18 cellular contexts compared by ENCODE assay signal in the genomic region with DNA sequence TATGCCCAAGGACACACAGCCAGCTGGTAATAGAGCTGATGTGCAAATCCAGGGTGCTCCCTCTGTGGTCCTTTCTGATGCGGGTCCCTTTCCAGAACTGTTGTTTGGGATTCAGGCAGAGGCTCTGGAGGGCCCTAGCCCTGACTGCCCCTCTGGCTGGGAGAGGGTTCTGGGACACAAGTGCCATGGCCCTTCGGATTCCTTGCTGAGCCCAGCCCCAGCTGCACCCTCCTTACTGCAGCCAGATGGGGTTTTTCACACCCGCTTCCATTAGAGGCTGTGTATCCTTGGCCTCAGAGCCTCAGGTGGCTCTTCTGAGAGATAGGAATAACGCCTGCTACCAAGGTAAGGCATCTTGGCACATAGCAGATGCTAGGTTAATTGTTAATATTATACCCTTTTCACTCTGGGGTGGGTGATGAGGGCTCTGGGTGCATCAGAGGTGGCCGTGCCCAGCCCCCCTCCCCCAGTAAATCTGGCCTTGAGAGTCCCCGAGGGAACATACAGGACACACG.
A peak's percentile ranks its signal among the peaks of the same experiment; 100 is the strongest.
DNase-seq lines count a peak whose midpoint lies in the region; ATAC-seq and TF ChIP-seq lines count a peak whose summit lies in the region.
"Had no signal": no experiment of that assay in that cellular context is flagged by ENCODE, and none has a peak within 500 bp of the region (broad histone marks: within the 10 kb centered on the region; RNA-seq: fewer than 3 reads in every experiment).

No MANE protein-coding gene starts in this region.

- H3K9me3 ChIP-seq in osteoblast (ENCODE audit: low read depth, low read length), result no peaks in the 10 kb centered on the region
- H3K9me3 ChIP-seq: SJSA1 had no signal

- H3K27me3 ChIP-seq in osteoblast (ENCODE audit: insufficient read depth, low read length), result peaks cover 11% of the 10 kb centered on the region
- peaks cover 16% of the 10 kb centered on the region for H3K27me3 ChIP-seq in foreskin keratinocyte

- no peak overlapping the region for H3K27ac ChIP-seq in coronary artery
- H3K27ac ChIP-seq in osteoblast (ENCODE audit: low read depth, low read length), result no peak overlapping the region
- no peak overlapping the region for H3K27ac ChIP-seq in foreskin keratinocyte
- H3K27ac ChIP-seq: C4-2B, RWPE1, SJSA1 had no signal

- no peaks in the 10 kb centered on the region for H3K79me2 ChIP-seq in osteoblast (ENCODE audit: insufficient read depth, low read length)

- no peaks in the 10 kb centered on the region for H3K36me3 ChIP-seq in osteoblast (ENCODE audit: insufficient read depth, low read length)
- H3K36me3 ChIP-seq: SJSA1 had no signal

- ATAC-seq in HG02623 (IDR thresholded peaks at IDR 0.05; ENCODE audit: unreplicated experiment), result no peak
- no peak for ATAC-seq in foreskin keratinocyte

- H2AFZ ChIP-seq in osteoblast (ENCODE audit: low read length), result peak overlapping the region; percentile 98

- TF ChIP-seq CTCF in coronary artery (IDR thresholded peaks at IDR 0.05) (no peak), osteoblast (IDR thresholded peaks at IDR 0.05; ENCODE audit: extremely low read depth, low read depth, low read length) (no peak), foreskin keratinocyte (conservative IDR thresholded peaks at IDR 0.05) (no peak)

- DNase-seq in activated effector memory CD4-positive, alpha-beta T cell treated with anti-CD3 and anti-CD28 coated beads, Interleukin-2, amount 50 U/mL, for 16 hours, result peak; percentile 41
- no peak for DNase-seq in activated effector memory CD4-positive, alpha-beta T cell treated with Interleukin-2 at 50 U/mL for 16 hours
- peak; percentile 41 for DNase-seq in coronary artery (ENCODE audit: low spot score)
- DNase-seq in osteoblast (ENCODE audit: insufficient read length, low spot score, missing footprints), result no peak
- no peak for DNase-seq in NK-92 treated with Interleukin-12 subunit alpha and Interleukin-12 subunit beta, amount 100 ng/mL, for 24 hours (lab: John Stamatoyannopoulos, UW)
- DNase-seq in activated CD4-positive, alpha-beta T cell treated with anti-CD3 and anti-CD28 coated beads, Interleukin-2, amount 50 U/mL, for 1 hour, result no peak
- DNase-seq in foreskin keratinocyte, result no peak
- DNase-seq: COR-L47, NCI-H1105, NCI-H1694, NCI-H2107, NCI-H2227 treated with DMSO at 0.1 percent for 48 hours, NCI-H526 treated with DMSO at 0.1 percent for 48 hours, OCI-M1 had no signal

- H3K4me2 ChIP-seq in osteoblast (ENCODE audit: insufficient read depth, low read length), result peak overlapping the region; percentile 82

- H4K20me1 ChIP-seq in osteoblast (ENCODE audit: insufficient read depth, low read length), result no peaks in the 10 kb centered on the region

- H3K4me3 ChIP-seq in coronary artery, result no peak overlapping the region
- peak overlapping the region; percentile 75 for H3K4me3 ChIP-seq in osteoblast (ENCODE audit: insufficient read depth, low read length)
- H3K4me3 ChIP-seq: SJSA1 had no signal

- H3K4me1 ChIP-seq in osteoblast (ENCODE audit: insufficient read depth, low read length), result peaks cover 10% of the 10 kb centered on the region
- H3K4me1 ChIP-seq in foreskin keratinocyte, result peaks cover under 1% of the 10 kb centered on the region
- H3K4me1 ChIP-seq: SJSA1 had no signal

Comparison
In these comparisons a context has a peak if more than half of its experiments do, and no peak if none do; other contexts are left out.
1. DNase-seq: peak in activated effector memory CD4-positive, alpha-beta T cell treated with anti-CD3 and anti-CD28 coated beads, Interleukin-2, amount 50 U/mL, for 16 hours (single experiment) and coronary artery (single experiment); none in activated effector memory CD4-positive, alpha-beta T cell treated with Interleukin-2 at 50 U/mL for 16 hours (single experiment), osteoblast (single experiment), NK-92 treated with Interleukin-12 subunit alpha and Interleukin-12 subunit beta, amount 100 ng/mL, for 24 hours (single experiment), activated CD4-positive, alpha-beta T cell treated with anti-CD3 and anti-CD28 coated beads, Interleukin-2, amount 50 U/mL, for 1 hour (single experiment) and foreskin keratinocyte (0 of 2).